2 cellular contexts compared by ENCODE assay signal in the genomic region with DNA sequence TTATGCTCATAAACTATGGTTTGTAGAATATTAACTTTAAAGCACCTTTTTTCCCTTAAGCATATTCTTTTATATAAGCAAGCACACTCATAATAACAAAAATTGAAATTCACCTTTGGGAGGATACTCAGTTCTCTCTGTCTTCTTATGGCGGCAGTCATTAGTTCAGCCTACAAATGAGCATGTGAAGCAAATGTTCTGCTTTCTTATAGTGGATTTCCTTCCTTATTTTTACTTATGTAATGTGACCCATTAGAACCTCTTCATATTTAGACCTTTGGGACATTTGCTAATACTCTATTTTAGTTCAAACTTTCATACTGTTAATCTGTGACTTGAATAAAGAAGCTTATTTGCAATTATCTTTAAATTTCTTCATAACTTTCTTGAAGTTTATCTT.
TF ChIP-seq lines count a peak whose summit lies in the region.

A gene (minus strand): TSS at position 182 of the 400 bp plus-strand sequence. CDS start 21 bp downstream, at position 161.

TF ChIP-seq in A549, 52 proteins besides CTCF, POLR2A, EP300 and RAD21 (continued from another document):
- no peak for TF ChIP-seq FOSL2 (IDR thresholded peaks at IDR 0.05)
- TF ChIP-seq FOSL2 (CRISPR knock-in tag; IDR thresholded peaks at IDR 0.05): no peak
- TF ChIP-seq ZSCAN20 (CRISPR knock-in tag; IDR thresholded peaks at IDR 0.05): no peak
- TF ChIP-seq PHF8 (IDR thresholded peaks at IDR 0.05; ENCODE audit: borderline replicate concordance, low read depth): no peak
- no peak for TF ChIP-seq KDM1A (IDR thresholded peaks at IDR 0.05; ENCODE audit: low read depth)
- no peak for TF ChIP-seq NPAS2 (CRISPR knock-in tag; IDR thresholded peaks at IDR 0.05; ENCODE audit: borderline replicate concordance)
- no peak for TF ChIP-seq JUNB (IDR thresholded peaks at IDR 0.05)
- TF ChIP-seq ZC3H11A (IDR thresholded peaks at IDR 0.05): no peak
- TF ChIP-seq HOXA7 (CRISPR knock-in tag; IDR thresholded peaks at IDR 0.05): no peak
- no peak for TF ChIP-seq SMC3 (IDR thresholded peaks at IDR 0.05)
- no peak for TF ChIP-seq NR3C1 (IDR thresholded peaks at IDR 0.05)
- no peak for TF ChIP-seq CEBPB (IDR thresholded peaks at IDR 0.05)
- no peak for TF ChIP-seq HDAC2 (IDR thresholded peaks at IDR 0.05)
- no peak for TF ChIP-seq HOXB5 (CRISPR knock-in tag; IDR thresholded peaks at IDR 0.05)
- TF ChIP-seq HOXB13 (CRISPR knock-in tag; IDR thresholded peaks at IDR 0.05; ENCODE audit: low read depth): no peak
- TF ChIP-seq KDM5A (IDR thresholded peaks at IDR 0.05): no peak
- no peak for TF ChIP-seq TFCP2L1 (CRISPR knock-in tag; IDR thresholded peaks at IDR 0.05)

TF ChIP-seq in IMR-90, 13 proteins besides CTCF, POLR2A, EP300 and RAD21 (continued from another document):
- TF ChIP-seq, protein P1, sequence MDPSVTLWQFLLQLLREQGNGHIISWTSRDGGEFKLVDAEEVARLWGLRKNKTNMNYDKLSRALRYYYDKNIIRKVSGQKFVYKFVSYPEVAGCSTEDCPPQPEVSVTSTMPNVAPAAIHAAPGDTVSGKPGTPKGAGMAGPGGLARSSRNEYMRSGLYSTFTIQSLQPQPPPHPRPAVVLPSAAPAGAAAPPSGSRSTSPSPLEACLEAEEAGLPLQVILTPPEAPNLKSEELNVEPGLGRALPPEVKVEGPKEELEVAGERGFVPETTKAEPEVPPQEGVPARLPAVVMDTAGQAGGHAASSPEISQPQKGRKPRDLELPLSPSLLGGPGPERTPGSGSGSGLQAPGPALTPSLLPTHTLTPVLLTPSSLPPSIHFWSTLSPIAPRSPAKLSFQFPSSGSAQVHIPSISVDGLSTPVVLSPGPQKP (IDR thresholded peaks at IDR 0.05; ENCODE audit: borderline replicate concordance, low read depth, low read length): no peak
- TF ChIP-seq RCOR1 (IDR thresholded peaks at IDR 0.05; ENCODE audit: insufficient replicate concordance, low read length) (no peak), CHD1 (IDR thresholded peaks at IDR 0.05; ENCODE audit: low read depth, low read length) (no peak), SMC3 (IDR thresholded peaks at IDR 0.05; ENCODE audit: low read depth, low read length) (no peak), MXI1 (IDR thresholded peaks at IDR 0.05; ENCODE audit: borderline replicate concordance, low read depth, low read length) (no peak), FOS (IDR thresholded peaks at IDR 0.05; ENCODE audit: low read depth, low read length) (no peak), MAFK (IDR thresholded peaks at IDR 0.05; ENCODE audit: low read depth, low read length) (no peak)
TF ChIP-seq in IMR-90: peak in this region for 0.
